37 cellular contexts compared by ENCODE assay signal in genomic region chr12:109274381-109274780, GRCh38. TPM values are rescaled to one million over a fixed set of nuclear protein-coding genes. Genes with fewer than 3 reads are reported as not detected.
"Had no signal": no experiment of that assay in that cellular context is flagged by ENCODE, and none has a peak within 500 bp of the region (broad histone marks: within the 10 kb centered on the region; RNA-seq: fewer than 3 reads in every experiment).

No MANE protein-coding gene starts in this region.

- H3K27me3 ChIP-seq: adrenal gland, ascending aorta, body of pancreas, brain microvascular endothelial cell, breast epithelium, cardiac muscle cell had no signal

- ATAC-seq: activated naive CD4-positive, alpha-beta T cell treated with anti-CD3 and anti-CD28 coated beads, Interleukin-2, amount 50 U/mL, for 72 hours; activated naive CD8-positive, alpha-beta T cell treated with anti-CD3 and anti-CD28 coated beads, Interleukin-2, amount 50 U/mL, for 24 hours; activated T-cell treated with anti-CD3 and anti-CD28 coated beads, Interleukin-2, amount 50 U/mL, for 4 hours; activated T-cell treated with anti-CD3 and anti-CD28 coated beads, Interleukin-2, amount 50 U/mL, for 72 hours; activated T-helper 17 cell treated with anti-CD3 and anti-CD28 coated beads, Interleukin-2, amount 50 U/mL, for 72 hours; body of pancreas had no signal

- H3K4me1 ChIP-seq: adrenal gland, ascending aorta, body of pancreas, breast epithelium had no signal

- H3K4me3 ChIP-seq: adrenal gland, ascending aorta, body of pancreas, breast epithelium, cardiac muscle cell had no signal

- H3K36me3 ChIP-seq: adrenal gland, ascending aorta, brain microvascular endothelial cell, breast epithelium, cardiac muscle cell had no signal

- H3K27ac ChIP-seq: adrenal gland, ascending aorta, body of pancreas, brain microvascular endothelial cell, breast epithelium, cardiac muscle cell had no signal

- FAIRE-seq: astrocyte, bronchial epithelial cell had no signal

- H3K9me3 ChIP-seq: adrenal gland, ascending aorta, body of pancreas had no signal

- DNase-seq: activated effector memory CD4-positive, alpha-beta T cell treated with anti-CD3 and anti-CD28 coated beads, Interleukin-2, amount 50 U/mL, for 16 hours; activated effector memory CD4-positive, alpha-beta T cell treated with Interleukin-2 at 50 U/mL for 16 hours; activated gamma-delta T cell; activated gamma-delta T cell treated with Interleukin-2 at 50 U/mL for 16 hours; activated naive CD4-positive, alpha-beta T cell; activated naive CD4-positive, alpha-beta T cell treated with anti-CD3 and anti-CD28 coated beads for 36 hours; activated naive CD4-positive, alpha-beta T cell treated with anti-CD3 and anti-CD28 coated beads, Interleukin-2, amount 10 ng/mL, durations not matched to agents 7 days and 5 days; activated naive CD4-positive, alpha-beta T cell treated with anti-CD3 and anti-CD28 coated beads, Interleukin-2, amount 50 U/mL, for 16 hours; activated naive CD4-positive, alpha-beta T cell treated with Interleukin-2 at 50 U/mL for 16 hours; activated naive CD8-positive, alpha-beta T cell treated with anti-CD3 and anti-CD28 coated beads for 36 hours; activated naive CD8-positive, alpha-beta T cell treated with anti-CD3 and anti-CD28 coated beads, Interleukin-2, amount 10 ng/mL, durations not matched to agents 7 days and 5 days; activated naive CD8-positive, alpha-beta T cell treated with anti-CD3 and anti-CD28 coated beads, Interleukin-2, amount 50 U/mL, for 24 hours; activated T-cell treated with anti-CD3 and anti-CD28 coated beads, Interleukin-2, amount 50 U/mL, for 24 hours; activated T-cell treated with anti-CD3 and anti-CD28 coated beads, Interleukin-2, amount 50 U/mL, for 4 hours; activated T-cell treated with anti-CD3 and anti-CD28 coated beads, Interleukin-2, amount 50 U/mL, for 48 hours; activated T-cell treated with anti-CD3 and anti-CD28 coated beads, Interleukin-2, amount 50 U/mL, for 72 hours; adrenal gland; amniotic stem cell; amygdala; anterior cingulate cortex; aorta; body of pancreas; brain microvascular endothelial cell; caudate nucleus; central memory CD4-positive, alpha-beta T cell; cerebellar nuclear complex had no signal

RNA-seq across cellular contexts. Expression of gene FOXN4, which starts 34.7 kb away (rescaled TPM):
- total RNA-seq: activated naive CD4-positive, alpha-beta T cell treated with anti-CD3 and anti-CD28 coated beads for 36 hours; activated naive CD4-positive, alpha-beta T cell treated with anti-CD3 and anti-CD28 coated beads, Interleukin-2, amount 50 U/mL, for 72 hours; activated naive CD8-positive, alpha-beta T cell treated with anti-CD3 and anti-CD28 coated beads for 36 hours; activated naive CD8-positive, alpha-beta T cell treated with anti-CD3 and anti-CD28 coated beads, Interleukin-2, amount 10 ng/mL, durations not matched to agents 7 days and 5 days; activated T-cell treated with anti-CD3 and anti-CD28 coated beads, Interleukin-2, amount 50 U/mL, for 4 hours; activated T-cell treated with anti-CD3 and anti-CD28 coated beads, Interleukin-2, amount 50 U/mL, for 72 hours; activated T-helper 1 cell treated with anti-CD3 and anti-CD28 coated beads, Interleukin-12 subunit alpha, Interleukin-12 subunit beta, Interleukin-2, Interleukin-4 antibody, amounts not matched to agents 30 ng/mL and 10 ng/mL and 1 ng/mL, durations not matched to agents 14 hours and 24 hours and 36 hours; activated T-helper 17 cell treated with anti-CD3 and anti-CD28 coated beads, Interleukin-2, amount 50 U/mL, for 72 hours; activated T-helper 2 cell treated with anti-CD3 and anti-CD28 coated beads, Interferon-gamma antibody, Interleukin-2, Interleukin-4, amounts not matched to agents 10 μg/mL and 5 μg/mL and 100 μg/mL, durations not matched to agents 14 hours and 24 hours and 36 hours; adrenal gland; aorta; ascending aorta; astrocyte; body of pancreas; breast epithelium; bronchial epithelial cell; cardiac septum; chondrocyte had no signal
- polyA plus RNA-seq: aorta had no signal
